Comparison of ENCODE assay signal across 8 cellular contexts in the genomic region with DNA sequence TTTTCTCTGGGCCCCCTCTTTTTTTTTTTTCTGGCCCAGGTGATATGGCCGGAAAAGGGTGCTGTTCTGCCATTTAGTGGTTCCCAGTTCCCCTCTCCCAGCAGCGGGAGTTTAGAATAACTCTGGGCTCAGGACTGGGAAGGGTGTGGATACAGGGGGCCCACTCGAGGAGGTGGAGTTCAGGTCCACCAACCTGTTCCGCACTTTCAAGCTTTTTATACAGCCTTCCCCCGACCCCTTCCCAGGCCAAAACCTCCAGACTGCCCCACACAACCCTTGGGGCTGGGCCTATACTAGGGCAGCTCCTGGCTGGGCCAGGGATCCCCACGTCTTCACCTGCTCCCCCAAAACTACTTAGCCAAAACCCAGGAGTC. TPM values are rescaled to one million over a fixed set of nuclear protein-coding genes. Genes with fewer than 3 reads are reported as not detected.
DNase-seq lines count a peak whose midpoint lies in the region; ATAC-seq, FAIRE-seq and TF ChIP-seq lines count a peak whose summit lies in the region.

No MANE protein-coding gene starts in this region.

- peaks cover 63% of the 10 kb centered on the region for H3K4me1 Mint-ChIP-seq in osteocyte (ENCODE audit: unreplicated experiment)

- no peak for ATAC-seq in GM21367 (IDR thresholded peaks at IDR 0.05; ENCODE audit: unreplicated experiment)

- no peaks in the 10 kb centered on the region for H3K27me3 Mint-ChIP-seq in osteocyte (ENCODE audit: unreplicated experiment)

- FAIRE-seq in RCC 7860 (lab: Jason Lieb, UNC): no peak
- FAIRE-seq in urothelium cell line (lab: Jason Lieb, UNC): no peak

- DNase-seq in Caki2 (ENCODE audit: low read depth) (peak; percentile 49), RCC 7860 (ENCODE audit: low spot score) (peak; percentile 15), epithelial cell of prostate (ENCODE audit: low read depth, low spot score) (no peak), osteocyte (ENCODE audit: extremely low spot score, unreplicated experiment) (no peak), urothelium cell line (ENCODE audit: low spot score) (no peak)
- no peak for DNase-seq in stimulated activated CD4-positive, alpha-beta T cell treated with anti-CD3 and anti-CD28 coated beads, Interleukin-4, amount 100 ng/mL, for 1 hour
- no peak for DNase-seq in activated CD4-positive, alpha-beta T cell treated with anti-CD3 and anti-CD28 coated beads, Interleukin-2, amount 50 U/mL, for 1 hour

- H3K27ac Mint-ChIP-seq in osteocyte (ENCODE audit: unreplicated experiment): peak overlapping the region; percentile 91

- in situ Hi-C loops in Caki2 (cut with HindIII; ENCODE audit: low pct_unique_long_range_greater_than_20kb, low sequenced_read_pairs): no loop called here

- peak overlapping the region; percentile 78 for H3K4me3 Mint-ChIP-seq in osteocyte (ENCODE audit: unreplicated experiment)

- no peaks in the 10 kb centered on the region for H3K36me3 Mint-ChIP-seq in osteocyte (ENCODE audit: unreplicated experiment)

- no peaks in the 10 kb centered on the region for H3K9me3 Mint-ChIP-seq in osteocyte (ENCODE audit: unreplicated experiment)

- peak overlapping the region; percentile 100 for H3K27ac ChIP-seq in epithelial cell of prostate

- TF ChIP-seq CTCF in osteocyte (IDR thresholded peaks at IDR 0.05): no peak

RNA-seq across cellular contexts. Expression of a gene that starts 0.4 kb away (rescaled TPM):
- 3.3 and 4.9 TPM in 2 replicates for total RNA-seq in Caki2 (2014; rRNA removed; shearing (Covaris generic); ENCODE audit: low replicate concordance)
- total RNA-seq in osteocyte: 33.0 and 34.9 TPM in 2 replicates

RNA-seq across cellular contexts. Expression of a gene that starts 25.1 kb away (rescaled TPM):
- total RNA-seq in Caki2 (2014; rRNA removed; shearing (Covaris generic); ENCODE audit: low replicate concordance): 1.8 and 4.3 TPM in 2 replicates
- 26.4 and 27.9 TPM in 2 replicates for total RNA-seq in osteocyte

Comparison
In these comparisons a context has a peak if more than half of its experiments do, and no peak if none do; other contexts are left out.
1. DNase-seq: peak in Caki2 (single experiment) and RCC 7860 (single experiment); none in epithelial cell of prostate (single experiment), osteocyte (single experiment), urothelium cell line (single experiment), stimulated activated CD4-positive, alpha-beta T cell treated with anti-CD3 and anti-CD28 coated beads, Interleukin-4, amount 100 ng/mL, for 1 hour (single experiment) and activated CD4-positive, alpha-beta T cell treated with anti-CD3 and anti-CD28 coated beads, Interleukin-2, amount 50 U/mL, for 1 hour (single experiment).